In genomic region chr10:45514283-45515270, GRCh38 we compare ENCODE assay signal across 11 cellular contexts.
A peak's percentile ranks its signal among the peaks of the same experiment; 100 is the strongest.
DNase-seq lines count a peak whose midpoint lies in the region; ATAC-seq and TF ChIP-seq lines count a peak whose summit lies in the region.
"Had no signal": no experiment of that assay in that cellular context is flagged by ENCODE, and none has a peak within 500 bp of the region (broad histone marks: within the 10 kb centered on the region; RNA-seq: fewer than 3 reads in every experiment).

No MANE protein-coding gene starts in this region.

- DNase-seq in NCI-H2196 (lab: John Stamatoyannopoulos, UW; ENCODE audit: unreplicated experiment) (peak; percentile 1), NCI-H2196 treated with DMSO at 0.1 percent for 48 hours (lab: John Stamatoyannopoulos, UW; ENCODE audit: unreplicated experiment) (no peak), hypothalamus (lab: John Stamatoyannopoulos, UW) (peak in 38 of 51 donors; percentile 5 to 75 (median 32)), substantia nigra (lab: John Stamatoyannopoulos, UW) (peak in 46 of 49 donors; percentile 5 to 86 (median 44)), lower lobe of right lung (no peak), cerebellum (ENCODE audit: low spot score) (no peak)
- no peak for DNase-seq in activated naive CD4-positive, alpha-beta T cell treated with anti-CD3 and anti-CD28 coated beads, Interleukin-2, amount 50 U/mL, for 16 hours
- DNase-seq: ACHN; activated CD4-positive, CD25-positive, alpha-beta regulatory T cell; left cardiac atrium had no signal

- no peaks in the 10 kb centered on the region for H3K9me3 ChIP-seq in lower lobe of right lung

- no peak overlapping the region for H3K4me3 ChIP-seq in lower lobe of right lung

- H3K36me3 ChIP-seq in lower lobe of right lung, result no peaks in the 10 kb centered on the region

- no peaks in the 10 kb centered on the region for H3K27me3 ChIP-seq in lower lobe of right lung (ENCODE audit: low read depth)

- H3K27ac ChIP-seq in substantia nigra (ENCODE audit: low read depth, low read length, poor library complexity, severe bottlenecking), result peak overlapping the region; percentile 11
- H3K27ac ChIP-seq in lower lobe of right lung, result no peak overlapping the region

- H3K4me1 ChIP-seq in lower lobe of right lung, result peaks cover 12% of the 10 kb centered on the region

- ATAC-seq in SK-N-SH treated with all-trans-retinoic acid at 6 μM for 48 hours (peak; percentile 72), lower lobe of right lung (no peak)
- ATAC-seq: left cardiac atrium had no signal

- intact Hi-C loops in lower lobe of right lung (cut with DNase I), result no loop called here

- no peak for TF ChIP-seq CTCF in lower lobe of right lung (IDR thresholded peaks at IDR 0.05)

TF ChIP-seq in SK-N-SH treated with all-trans-retinoic acid at 6 μM for 48 hours, 23 proteins besides CTCF, POLR2A, EP300 and RAD21:
- TF ChIP-seq POU6F1 (CRISPR knock-in tag; IDR thresholded peaks at IDR 0.05; ENCODE audit: borderline replicate concordance, low read depth), result no peak
- TF ChIP-seq ZNF565 (CRISPR knock-in tag; conservative IDR thresholded peaks at IDR 0.05; ENCODE audit: low read depth), result no peak
- no peak for TF ChIP-seq ESRRG (CRISPR knock-in tag; IDR thresholded peaks at IDR 0.05)
- no peak for TF ChIP-seq TOX (CRISPR knock-in tag; IDR thresholded peaks at IDR 0.05; ENCODE audit: borderline replicate concordance)
- no peak for TF ChIP-seq ZFP3 (CRISPR knock-in tag; IDR thresholded peaks at IDR 0.05)
- no peak for TF ChIP-seq ZNF70 (CRISPR knock-in tag; IDR thresholded peaks at IDR 0.05)
- TF ChIP-seq OSR1 (CRISPR knock-in tag; IDR thresholded peaks at IDR 0.05), result no peak
- TF ChIP-seq ZNF8 (CRISPR knock-in tag; IDR thresholded peaks at IDR 0.05), result no peak
- no peak for TF ChIP-seq RARB (CRISPR knock-in tag; IDR thresholded peaks at IDR 0.05)
- TF ChIP-seq ARNTL (CRISPR knock-in tag; IDR thresholded peaks at IDR 0.05; ENCODE audit: borderline replicate concordance, low read depth), result no peak
- no peak for TF ChIP-seq ISL1 (CRISPR knock-in tag; IDR thresholded peaks at IDR 0.05)
- TF ChIP-seq BACH2 (CRISPR knock-in tag; IDR thresholded peaks at IDR 0.05; ENCODE audit: borderline replicate concordance), result no peak
- no peak for TF ChIP-seq CSDC2 (CRISPR knock-in tag; IDR thresholded peaks at IDR 0.05)
- TF ChIP-seq TCF4 (CRISPR knock-in tag; IDR thresholded peaks at IDR 0.05; ENCODE audit: borderline replicate concordance), result no peak; the same call in 1 of the 2 replicates
- TF ChIP-seq ZFP30 (CRISPR knock-in tag; IDR thresholded peaks at IDR 0.05), result no peak
- TF ChIP-seq ZC3H10 (CRISPR knock-in tag; IDR thresholded peaks at IDR 0.05), result no peak
- TF ChIP-seq TSHZ2 (CRISPR knock-in tag; IDR thresholded peaks at IDR 0.05), result no peak
- TF ChIP-seq SNAI2 (CRISPR knock-in tag; IDR thresholded peaks at IDR 0.05), result no peak

Comparison
In these comparisons a context has a peak if more than half of its experiments do, and no peak if none do; other contexts are left out.
1. DNase-seq: peak in NCI-H2196 (single experiment), hypothalamus (38 of 51) and substantia nigra (46 of 49); none in NCI-H2196 treated with DMSO at 0.1 percent for 48 hours (single experiment), lower lobe of right lung (single experiment), cerebellum (single experiment) and activated naive CD4-positive, alpha-beta T cell treated with anti-CD3 and anti-CD28 coated beads, Interleukin-2, amount 50 U/mL, for 16 hours (single experiment).